In genomic region chr18:31438402-31438801, GRCh38 we compare ENCODE assay signal across 33 cellular contexts. TPM values are rescaled to one million over a fixed set of nuclear protein-coding genes. Genes with fewer than 3 reads are reported as not detected.
A peak's percentile ranks its signal among the peaks of the same experiment; 100 is the strongest.
DNase-seq lines count a peak whose midpoint lies in the region; ATAC-seq and TF ChIP-seq lines count a peak whose summit lies in the region.
"Had no signal": no experiment of that assay in that cellular context is flagged by ENCODE, and none has a peak within 500 bp of the region (broad histone marks: within the 10 kb centered on the region; RNA-seq: fewer than 3 reads in every experiment).

No MANE protein-coding gene starts in this region.

- intact Hi-C loops in CD8-positive, alpha-beta T cell (cut with DNase I, micrococcal nuclease) = loop anchor here in 1 of 2 experiments (10.0 kb wide), 1 partner anchor 1846 kb away; no protein-coding TSS in a partner anchor

- H3K27me3 Mint-ChIP-seq in CD8-positive, alpha-beta T cell (ENCODE audit: low read depth) = no peaks in the 10 kb centered on the region
- H3K27me3 Mint-ChIP-seq: activated CD4-positive, alpha-beta memory T cell treated with anti-CD3 and anti-CD28 coated beads, Interleukin-2, amount 10 ng/mL, durations not matched to agents 7 days and 5 days; activated naive CD4-positive, alpha-beta T cell treated with anti-CD3 and anti-CD28 coated beads, Interleukin-2, amount 10 ng/mL, durations not matched to agents 7 days and 5 days had no signal

- ATAC-seq in GM18873 (IDR thresholded peaks at IDR 0.05; ENCODE audit: low FRiP score, unreplicated experiment) = peak; percentile 60
- ATAC-seq in HG02798 (IDR thresholded peaks at IDR 0.05; ENCODE audit: poor library complexity, unreplicated experiment) = peak; percentile 78
- ATAC-seq in HG03439 (IDR thresholded peaks at IDR 0.05; ENCODE audit: unreplicated experiment) = peak; percentile 78
- no peak for ATAC-seq in CD8-positive, alpha-beta T cell
- ATAC-seq: heart right ventricle, left lung, sciatic nerve had no signal

- peaks cover 3% of the 10 kb centered on the region for H3K9me3 Mint-ChIP-seq in CD8-positive, alpha-beta T cell
- H3K9me3 Mint-ChIP-seq: activated CD4-positive, alpha-beta memory T cell treated with anti-CD3 and anti-CD28 coated beads, Interleukin-2, amount 10 ng/mL, durations not matched to agents 7 days and 5 days; activated naive CD4-positive, alpha-beta T cell treated with anti-CD3 and anti-CD28 coated beads, Interleukin-2, amount 10 ng/mL, durations not matched to agents 7 days and 5 days had no signal

- no peak overlapping the region for H3K4me3 ChIP-seq in CD8-positive, alpha-beta T cell (ENCODE audit: low read depth, low read length)
- H3K4me3 ChIP-seq: heart right ventricle, left lung, vagina had no signal

- H3K36me3 ChIP-seq in CD8-positive, alpha-beta T cell (ENCODE audit: insufficient read depth, low read length) = no peaks in the 10 kb centered on the region
- H3K36me3 ChIP-seq: heart right ventricle, left lung, vagina had no signal

- no peaks in the 10 kb centered on the region for H3K27me3 ChIP-seq in CD8-positive, alpha-beta T cell (ENCODE audit: insufficient read depth, low read length)
- H3K27me3 ChIP-seq: heart right ventricle, left lung, vagina had no signal

- CTCF ChIA-PET in CD8-positive, alpha-beta T cell (lab: Charles Lee) = no interaction called here

- DNase-seq in GM13976 (ENCODE audit: low spot score) = peak; percentile 31
- DNase-seq in CD8-positive, alpha-beta T cell = no peak
- no peak for DNase-seq in NCI-H510A treated with DMSO at 0.1 percent for 48 hours (lab: John Stamatoyannopoulos, UW)
- no peak for DNase-seq in retina
- DNase-seq in medulla oblongata (ENCODE audit: extremely low spot score) = no peak
- DNase-seq: ACHN; activated CD4-positive, alpha-beta memory T cell treated with anti-CD3 and anti-CD28 coated beads, Interleukin-2, amount 10 ng/mL, durations not matched to agents 7 days and 5 days; activated naive CD4-positive, alpha-beta T cell treated with anti-CD3 and anti-CD28 coated beads, Interleukin-2, amount 10 ng/mL, durations not matched to agents 7 days and 5 days; activated T-cell treated with anti-CD3 and anti-CD28 coated beads, Interleukin-2, amount 50 U/mL, for 1 hour; anterior cingulate cortex; C1 segment of cervical spinal cord; dermis blood vessel endothelial cell; EL; H7; heart right ventricle; left lung; NCI-H1048; NCI-H187 treated with DMSO at 0.1 percent for 48 hours; NCI-H345; nephron progenitor cell; OCI-M1; SHP77 treated with DMSO at 0.1 percent for 48 hours; stimulated activated CD4-positive, alpha-beta T cell treated with anti-CD3 and anti-CD28 coated beads, Interleukin-15, amount 100 ng/mL, for 24 hours; substantia nigra had no signal

- H3K27ac Mint-ChIP-seq in CD8-positive, alpha-beta T cell = no peak overlapping the region
- H3K27ac Mint-ChIP-seq: activated CD4-positive, alpha-beta memory T cell treated with anti-CD3 and anti-CD28 coated beads, Interleukin-2, amount 10 ng/mL, durations not matched to agents 7 days and 5 days; activated naive CD4-positive, alpha-beta T cell treated with anti-CD3 and anti-CD28 coated beads, Interleukin-2, amount 10 ng/mL, durations not matched to agents 7 days and 5 days; nephron progenitor cell had no signal

- in situ Hi-C loops in GM13976 (cut with MboI; ENCODE audit: low sequenced_read_pairs, unreplicated experiment) = no loop called here

- POLR2A ChIA-PET in CD8-positive, alpha-beta T cell (lab: Charles Lee) = no interaction called here

- H3K4me1 Mint-ChIP-seq in CD8-positive, alpha-beta T cell (ENCODE audit: low read depth) = no peaks in the 10 kb centered on the region
- H3K4me1 Mint-ChIP-seq: activated CD4-positive, alpha-beta memory T cell treated with anti-CD3 and anti-CD28 coated beads, Interleukin-2, amount 10 ng/mL, durations not matched to agents 7 days and 5 days; activated naive CD4-positive, alpha-beta T cell treated with anti-CD3 and anti-CD28 coated beads, Interleukin-2, amount 10 ng/mL, durations not matched to agents 7 days and 5 days; nephron progenitor cell had no signal

- no peak overlapping the region for H3K27ac ChIP-seq in CD8-positive, alpha-beta T cell (ENCODE audit: low read depth, low read length)
- H3K27ac ChIP-seq: heart right ventricle, left lung, parathyroid adenoma, vagina had no signal

- no peak for TF ChIP-seq CTCF in GM13976 (IDR thresholded peaks at IDR 0.05; ENCODE audit: borderline replicate concordance, control extremely low read depth, extremely low read depth, insufficient read depth, missing control alignments)
- no peak for TF ChIP-seq CTCF in CD8-positive, alpha-beta T cell (IDR thresholded peaks at IDR 0.05)

- H3K4me1 ChIP-seq in CD8-positive, alpha-beta T cell (ENCODE audit: insufficient read depth, low read length) = no peaks in the 10 kb centered on the region
- H3K4me1 ChIP-seq: heart right ventricle, left lung, parathyroid adenoma, vagina had no signal

- no peaks in the 10 kb centered on the region for H3K9me3 ChIP-seq in CD8-positive, alpha-beta T cell (ENCODE audit: low read length)
- H3K9me3 ChIP-seq: left lung, vagina had no signal

- H3K36me3 Mint-ChIP-seq in CD8-positive, alpha-beta T cell = no peaks in the 10 kb centered on the region
- H3K36me3 Mint-ChIP-seq: activated naive CD4-positive, alpha-beta T cell treated with anti-CD3 and anti-CD28 coated beads, Interleukin-2, amount 10 ng/mL, durations not matched to agents 7 days and 5 days had no signal

- H3K4me3 Mint-ChIP-seq in CD8-positive, alpha-beta T cell = no peak overlapping the region
- H3K4me3 Mint-ChIP-seq: activated CD4-positive, alpha-beta memory T cell treated with anti-CD3 and anti-CD28 coated beads, Interleukin-2, amount 10 ng/mL, durations not matched to agents 7 days and 5 days; activated naive CD4-positive, alpha-beta T cell treated with anti-CD3 and anti-CD28 coated beads, Interleukin-2, amount 10 ng/mL, durations not matched to agents 7 days and 5 days; nephron progenitor cell had no signal

RNA-seq across cellular contexts. Expression of gene DSG3, which starts 9.1 kb away (rescaled TPM):
- total RNA-seq in CD8-positive, alpha-beta T cell = not detected
- total RNA-seq: activated CD4-positive, alpha-beta memory T cell treated with anti-CD3 and anti-CD28 coated beads, Interleukin-2, amount 10 ng/mL, durations not matched to agents 7 days and 5 days; cardiac septum; dermis blood vessel endothelial cell; H7; heart right ventricle; left lung; LHCN-M2; mononuclear cell; sciatic nerve had no signal

RNA-seq across cellular contexts. Expression of gene DSG2, which starts 59.6 kb away (rescaled TPM):
- total RNA-seq in CD8-positive, alpha-beta T cell = not detected
